Comparison of ENCODE assay signal across 26 cellular contexts in the genomic region with DNA sequence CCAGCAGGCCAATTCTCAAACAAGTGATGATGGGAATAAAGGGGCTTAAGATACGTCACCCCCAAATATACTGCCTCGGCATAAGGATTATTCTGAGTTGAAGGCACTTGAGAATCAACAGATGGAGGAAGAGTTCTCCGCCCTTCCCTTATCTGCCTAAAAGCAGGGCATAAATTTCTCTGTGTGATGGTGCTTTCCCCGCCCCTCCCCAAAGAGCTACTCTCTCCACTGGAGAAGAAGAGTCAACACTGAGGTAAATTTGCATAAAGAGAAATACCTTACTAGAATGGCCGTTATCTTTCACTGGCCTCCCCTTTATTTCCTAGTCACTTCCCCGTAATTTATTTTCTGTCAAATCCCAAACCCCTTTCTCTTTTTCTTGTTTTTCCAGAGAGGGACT. TPM values are rescaled to one million over a fixed set of nuclear protein-coding genes. Genes with fewer than 3 reads are reported as not detected.
"Had no signal": no experiment of that assay in that cellular context is flagged by ENCODE, and none has a peak within 500 bp of the region (broad histone marks: within the 10 kb centered on the region; RNA-seq: fewer than 3 reads in every experiment).

No MANE protein-coding gene starts in this region.

- H3K9me3 ChIP-seq: Peyer's patch, SJCRH30 had no signal

- H3K4me2 ChIP-seq: KMS-11, PC-9 had no signal

- FAIRE-seq: HepG2 had no signal

- H3K4me1 ChIP-seq: Peyer's patch, SJCRH30 had no signal

- H3K27me3 ChIP-seq: Peyer's patch, SJCRH30 had no signal

- H3K27ac ChIP-seq: KMS-11, PC-9, Peyer's patch, SJCRH30 had no signal

- H3K36me3 ChIP-seq: Peyer's patch, SJCRH30 had no signal

- H2AFZ ChIP-seq: PC-9 had no signal

- DNase-seq: IMR-90, Kasumi-1, MM.1S, NCI-H1092 treated with DMSO at 0.1 percent for 48 hours, NCI-H1436 treated with DMSO at 0.1 percent for 48 hours, NCI-H1694, NCI-H187 treated with DMSO at 0.1 percent for 48 hours, NCI-H2029 treated with DMSO at 0.1 percent for 48 hours, NCI-H2171 treated with DMSO at 0.1 percent for 48 hours, NCI-H345, NCI-H446 treated with DMSO at 0.1 percent for 48 hours, NCI-H510A treated with DMSO at 0.1 percent for 48 hours, NCI-H69, NCI-H774, PC-9, Peyer's patch, SHP77 treated with DMSO at 0.1 percent for 48 hours, SJCRH30 had no signal

- H3K4me3 ChIP-seq: PC-9, Peyer's patch, SJCRH30 had no signal

- H3K9ac ChIP-seq: KMS-11 had no signal

- ATAC-seq: HepG2, Right ventricle myocardium inferior, SK-N-SH treated with all-trans-retinoic acid at 6 μM for 48 hours had no signal

RNA-seq across cellular contexts. Expression of gene BECN2, which starts 18.7 kb away (rescaled TPM):
- total RNA-seq: HepG2, HT1080, IMR-90, M059J, OCI-LY7, Peyer's patch, Right ventricle myocardium inferior, RPMI7951, SJCRH30 had no signal
- polyA plus RNA-seq: HepG2, IMR-90 had no signal

RNA-seq across cellular contexts. Expression of gene MAP1LC3C, which starts 22.6 kb away (rescaled TPM):
- total RNA-seq: HepG2, HT1080, M059J, OCI-LY7 had no signal
- polyA plus RNA-seq: HepG2, IMR-90 had no signal
